1 cellular context compared by ENCODE assay signal in genomic region chr11:877565-877964, GRCh38.
TF ChIP-seq lines count a peak whose summit lies in the region.

No MANE protein-coding gene starts in this region.

TF ChIP-seq in HCT116, 20 proteins besides CTCF, POLR2A, EP300 and RAD21 (continued from another document):
- TF ChIP-seq MAX (IDR thresholded peaks at IDR 0.05), result no peak
- TF ChIP-seq POLR2AphosphoS5 (IDR thresholded peaks at IDR 0.05; ENCODE audit: low read depth, low read length), result no peak
- TF ChIP-seq TCF7L2 (IDR thresholded peaks at IDR 0.05; ENCODE audit: borderline replicate concordance, extremely low read depth, insufficient read depth, insufficient read length), result no peak
- TF ChIP-seq ZNF274 (IDR thresholded peaks at IDR 0.05; ENCODE audit: low read depth, low read length), result no peak
- no peak for TF ChIP-seq ZBTB33 (IDR thresholded peaks at IDR 0.05; ENCODE audit: extremely low read depth, insufficient replicate concordance, low read length)
- no peak for TF ChIP-seq EGR1 (IDR thresholded peaks at IDR 0.05; ENCODE audit: low read depth)
- no peak for TF ChIP-seq EZH2 (IDR thresholded peaks at IDR 0.05)
- TF ChIP-seq FOSL1 (IDR thresholded peaks at IDR 0.05; ENCODE audit: low read depth), result no peak
TF ChIP-seq in HCT116: peak in this region for 0.
